1 cellular context compared by ENCODE assay signal in the genomic region with DNA sequence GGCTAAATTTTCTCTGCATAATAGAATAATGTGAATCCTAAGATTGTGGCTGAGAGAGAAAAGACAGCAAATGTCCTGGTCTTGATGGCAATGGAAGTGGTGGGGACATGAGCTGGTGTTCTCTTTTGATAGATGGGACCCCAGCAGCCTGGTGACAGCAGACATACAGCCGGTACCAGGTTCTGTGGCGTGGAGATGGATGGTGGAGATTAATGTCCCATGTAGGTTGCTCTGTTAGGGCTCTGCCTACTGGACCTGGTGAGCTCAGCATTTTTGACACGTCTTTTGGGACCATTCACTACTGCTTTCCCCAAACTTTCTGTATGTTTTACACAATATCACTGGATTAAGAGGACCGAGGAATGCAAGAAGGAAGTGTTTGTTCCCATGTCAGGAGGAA.
TF ChIP-seq lines count a peak whose summit lies in the region.

No MANE protein-coding gene starts in this region.

TF ChIP-seq in GM23338, 12 proteins besides CTCF, POLR2A, EP300 and RAD21 (continued from another document):
- TF ChIP-seq, protein P1, sequence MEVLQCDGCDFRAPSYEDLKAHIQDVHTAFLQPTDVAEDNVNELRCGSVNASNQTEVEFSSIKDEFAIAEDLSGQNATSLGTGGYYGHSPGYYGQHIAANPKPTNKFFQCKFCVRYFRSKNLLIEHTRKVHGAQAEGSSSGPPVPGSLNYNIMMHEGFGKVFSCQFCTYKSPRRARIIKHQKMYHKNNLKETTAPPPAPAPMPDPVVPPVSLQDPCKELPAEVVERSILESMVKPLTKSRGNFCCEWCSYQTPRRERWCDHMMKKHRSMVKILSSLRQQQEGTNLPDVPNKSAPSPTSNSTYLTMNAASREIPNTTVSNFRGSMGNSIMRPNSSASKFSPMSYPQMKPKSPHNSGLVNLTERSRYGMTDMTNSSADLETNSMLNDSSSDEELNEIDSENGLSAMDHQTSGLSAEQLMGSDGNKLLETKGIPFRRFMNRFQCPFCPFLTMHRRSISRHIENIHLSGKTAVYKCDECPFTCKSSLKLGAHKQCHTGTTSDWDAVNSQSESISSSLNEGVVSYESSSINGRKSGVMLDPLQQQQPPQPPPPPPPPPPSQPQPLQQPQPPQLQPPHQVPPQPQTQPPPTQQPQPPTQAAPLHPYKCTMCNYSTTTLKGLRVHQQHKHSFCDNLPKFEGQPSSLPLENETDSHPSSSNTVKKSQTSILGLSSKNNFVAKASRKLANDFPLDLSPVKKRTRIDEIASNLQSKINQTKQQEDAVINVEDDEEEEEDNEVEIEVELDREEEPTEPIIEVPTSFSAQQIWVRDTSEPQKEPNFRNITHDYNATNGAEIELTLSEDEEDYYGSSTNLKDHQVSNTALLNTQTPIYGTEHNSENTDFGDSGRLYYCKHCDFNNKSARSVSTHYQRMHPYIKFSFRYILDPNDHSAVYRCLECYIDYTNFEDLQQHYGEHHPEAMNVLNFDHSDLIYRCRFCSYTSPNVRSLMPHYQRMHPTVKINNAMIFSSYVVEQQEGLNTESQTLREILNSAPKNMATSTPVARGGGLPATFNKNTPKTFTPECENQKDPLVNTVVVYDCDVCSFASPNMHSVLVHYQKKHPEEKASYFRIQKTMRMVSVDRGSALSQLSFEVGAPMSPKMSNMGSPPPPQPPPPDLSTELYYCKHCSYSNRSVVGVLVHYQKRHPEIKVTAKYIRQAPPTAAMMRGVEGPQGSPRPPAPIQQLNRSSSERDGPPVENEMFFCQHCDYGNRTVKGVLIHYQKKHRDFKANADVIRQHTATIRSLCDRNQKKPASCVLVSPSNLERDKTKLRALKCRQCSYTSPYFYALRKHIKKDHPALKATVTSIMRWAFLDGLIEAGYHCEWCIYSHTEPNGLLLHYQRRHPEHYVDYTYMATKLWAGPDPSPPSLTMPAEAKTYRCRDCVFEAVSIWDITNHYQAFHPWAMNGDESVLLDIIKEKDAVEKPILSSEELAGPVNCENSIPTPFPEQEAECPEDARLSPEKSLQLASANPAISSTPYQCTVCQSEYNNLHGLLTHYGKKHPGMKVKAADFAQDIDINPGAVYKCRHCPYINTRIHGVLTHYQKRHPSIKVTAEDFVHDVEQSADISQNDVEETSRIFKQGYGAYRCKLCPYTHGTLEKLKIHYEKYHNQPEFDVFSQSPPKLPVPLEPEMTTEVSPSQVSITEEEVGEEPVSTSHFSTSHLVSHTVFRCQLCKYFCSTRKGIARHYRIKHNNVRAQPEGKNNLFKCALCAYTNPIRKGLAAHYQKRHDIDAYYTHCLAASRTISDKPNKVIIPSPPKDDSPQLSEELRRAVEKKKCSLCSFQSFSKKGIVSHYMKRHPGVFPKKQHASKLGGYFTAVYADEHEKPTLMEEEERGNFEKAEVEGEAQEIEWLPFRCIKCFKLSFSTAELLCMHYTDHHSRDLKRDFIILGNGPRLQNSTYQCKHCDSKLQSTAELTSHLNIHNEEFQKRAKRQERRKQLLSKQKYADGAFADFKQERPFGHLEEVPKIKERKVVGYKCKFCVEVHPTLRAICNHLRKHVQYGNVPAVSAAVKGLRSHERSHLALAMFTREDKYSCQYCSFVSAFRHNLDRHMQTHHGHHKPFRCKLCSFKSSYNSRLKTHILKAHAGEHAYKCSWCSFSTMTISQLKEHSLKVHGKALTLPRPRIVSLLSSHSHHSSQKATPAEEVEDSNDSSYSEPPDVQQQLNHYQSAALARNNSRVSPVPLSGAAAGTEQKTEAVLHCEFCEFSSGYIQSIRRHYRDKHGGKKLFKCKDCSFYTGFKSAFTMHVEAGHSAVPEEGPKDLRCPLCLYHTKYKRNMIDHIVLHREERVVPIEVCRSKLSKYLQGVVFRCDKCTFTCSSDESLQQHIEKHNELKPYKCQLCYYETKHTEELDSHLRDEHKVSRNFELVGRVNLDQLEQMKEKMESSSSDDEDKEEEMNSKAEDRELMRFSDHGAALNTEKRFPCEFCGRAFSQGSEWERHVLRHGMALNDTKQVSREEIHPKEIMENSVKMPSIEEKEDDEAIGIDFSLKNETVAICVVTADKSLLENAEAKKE (CRISPR knock-in tag; IDR thresholded peaks at IDR 0.05), result no peak
- TF ChIP-seq ZNF114 (CRISPR knock-in tag; IDR thresholded peaks at IDR 0.05) (no peak), EZH2 (IDR thresholded peaks at IDR 0.05; ENCODE audit: low read depth, unreplicated experiment) (no peak)
